ENCODE assay signal across 11 cellular contexts in the genomic region with DNA sequence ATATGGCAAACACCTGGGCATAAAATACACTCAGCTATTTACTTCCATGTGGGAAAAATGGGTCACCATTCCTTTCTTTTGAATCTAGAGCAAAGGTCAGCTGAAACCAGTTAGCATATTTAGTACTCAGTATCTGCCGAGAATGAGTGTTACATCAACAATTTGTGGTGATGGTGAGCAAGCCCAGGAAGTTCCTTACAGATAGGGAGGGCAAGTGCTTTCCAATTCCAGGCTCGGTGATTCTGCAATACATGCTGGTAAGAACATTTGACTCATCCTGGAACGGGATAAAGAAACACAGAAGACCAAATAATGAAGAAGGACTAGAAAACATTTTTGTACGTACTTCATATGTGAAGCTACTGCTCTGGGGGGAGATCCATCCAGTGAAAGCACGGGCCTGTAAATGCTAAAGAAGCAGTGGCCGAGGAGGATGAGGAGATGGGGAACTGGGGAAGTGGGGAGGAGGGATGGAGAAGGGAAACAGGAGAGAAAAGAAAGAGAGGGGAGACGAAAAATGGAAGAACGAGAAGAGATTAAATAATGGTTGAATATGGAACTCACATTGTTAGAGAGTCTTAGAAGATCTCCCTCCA.
DNase-seq lines count a peak whose midpoint lies in the region; ATAC-seq, FAIRE-seq and TF ChIP-seq lines count a peak whose summit lies in the region.
"Had no signal": no experiment of that assay in that cellular context is flagged by ENCODE, and none has a peak within 500 bp of the region (broad histone marks: within the 10 kb centered on the region; RNA-seq: fewer than 3 reads in every experiment).

No MANE protein-coding gene starts in this region.

- no peak overlapping the region for H3K4ac ChIP-seq in H9 (ENCODE audit: low read depth, low read length)

- TF ChIP-seq CTCF in HFF-Myc (IDR thresholded peaks at IDR 0.05; ENCODE audit: low read depth, low read length, missing control alignments) (no peak), astrocyte (IDR thresholded peaks at IDR 0.05; ENCODE audit: insufficient read depth, low read depth, low read length) (no peak), H9 (conservative IDR thresholded peaks at IDR 0.05) (no peak), A673 (conservative IDR thresholded peaks at IDR 0.05; ENCODE audit: low read depth, low read length) (no peak)

- no peaks in the 10 kb centered on the region for H3K23me2 ChIP-seq in H9 (ENCODE audit: insufficient read length, low read depth, low read length, poor library complexity, severe bottlenecking)

- H3K4me3 ChIP-seq in HFF-Myc (replicated peaks; ENCODE audit: low read depth, low read length): no peak overlapping the region
- no peak overlapping the region for H3K4me3 ChIP-seq in astrocyte (ENCODE audit: insufficient read depth, low read depth, low read length)
- peak overlapping the region; percentile 12 for H3K4me3 ChIP-seq in skeletal muscle satellite cell (ENCODE audit: low read length)
- H3K4me3 ChIP-seq in A673 (ENCODE audit: low read depth, low read length, poor library complexity, severe bottlenecking): no peak overlapping the region

- H3K9me3 ChIP-seq in astrocyte (ENCODE audit: insufficient read depth, low read depth, low read length) (no peaks in the 10 kb centered on the region), skeletal muscle satellite cell (replicated peaks; ENCODE audit: low read length) (no peaks in the 10 kb centered on the region), H9 (ENCODE audit: control insufficient read depth, low read depth, low read length) (no peaks in the 10 kb centered on the region), A673 (ENCODE audit: low read depth, low read length, poor library complexity, severe bottlenecking) (no peaks in the 10 kb centered on the region)

- WGBS in H9 (ENCODE audit: extremely low coverage, insufficient read length, low lambda C conversion rate): 100% methylated on average over 2 of the region's 8 CpGs

- POLR2A ChIA-PET in A673 (lab: Charles Lee; ENCODE audit: low non-redundant PET): no interaction called here

- H3K4me1 ChIP-seq in astrocyte (ENCODE audit: insufficient read depth, low read length) (peaks cover 19% of the 10 kb centered on the region), skeletal muscle satellite cell (ENCODE audit: control insufficient read depth, insufficient read depth, low read length) (peaks cover 39% of the 10 kb centered on the region), H9 (ENCODE audit: insufficient read depth, low read length) (peaks cover 2% of the 10 kb centered on the region; the same call in 1 of the 2 replicates), A673 (ENCODE audit: insufficient read depth, low read length, poor library complexity, severe bottlenecking) (no peaks in the 10 kb centered on the region)

- H2BK20ac ChIP-seq in H9 (ENCODE audit: low read depth, low read length, poor library complexity, severe bottlenecking): no peak overlapping the region

- H3K36me3 ChIP-seq in astrocyte (ENCODE audit: insufficient read depth, low read length) (no peaks in the 10 kb centered on the region), skeletal muscle satellite cell (ENCODE audit: insufficient read depth, low read length) (no peaks in the 10 kb centered on the region), A673 (ENCODE audit: insufficient read depth, low read length, poor library complexity, severe bottlenecking) (no peaks in the 10 kb centered on the region)

- H3K9ac ChIP-seq in astrocyte (ENCODE audit: low read length) (peak overlapping the region; percentile 45), skeletal muscle satellite cell (ENCODE audit: low read depth, low read length) (peak overlapping the region; percentile 48), H9 (ENCODE audit: extremely low read depth, insufficient read length, low read length) (no peak overlapping the region)

- FAIRE-seq in astrocyte (lab: Jason Lieb, UNC): peak; percentile 97
- FAIRE-seq: HepG2 had no signal

- BruUV-seq in A673 (replicated peaks; lab: Mats Ljungman, UMichigan): no TSS peak

- no peak overlapping the region for H2BK12ac ChIP-seq in H9 (ENCODE audit: insufficient read length, low read depth, low read length)

- H3K27ac Mint-ChIP-seq in astrocyte (ENCODE audit: unreplicated experiment): peak overlapping the region; percentile 94
- 0 out of 7 replicates have a peak overlapping the region, but pooled peaks of 1 of the 3 experiments have one; percentile 11 for H3K27ac Mint-ChIP-seq in H9

- peak overlapping the region; percentile 68 for H3K27ac ChIP-seq in astrocyte (ENCODE audit: low read depth, low read length)
- no peak overlapping the region for H3K27ac ChIP-seq in H9 (ENCODE audit: insufficient read length, low read depth, low read length)
- H3K27ac ChIP-seq in A673 (ENCODE audit: low read depth, low read length, poor library complexity, severe bottlenecking): no peak overlapping the region

- H3K4me1 Mint-ChIP-seq in astrocyte (ENCODE audit: low read depth, unreplicated experiment): peaks cover 29% of the 10 kb centered on the region
- peaks cover 6 to 13% of the 10 kb centered on the region in 2 experiments; a peak in 2 of 4 replicates for H3K4me1 Mint-ChIP-seq in H9
- H3K4me1 Mint-ChIP-seq: central memory CD8-positive, alpha-beta T cell had no signal

- H3K4me2 ChIP-seq in astrocyte (ENCODE audit: low read length) (peak overlapping the region; percentile 70), skeletal muscle satellite cell (ENCODE audit: low read length) (peak overlapping the region; percentile 60), H9 (ENCODE audit: insufficient read depth, insufficient read length, low read length) (no peak overlapping the region)

- DNase-seq in HFF-Myc (ENCODE audit: extremely low read depth, low read depth): peak; percentile 87
- DNase-seq in astrocyte (ENCODE audit: low read depth): peak; percentile 100
- no peak for DNase-seq in Right ventricle myocardium superior
- no peak for DNase-seq in H9
- no peak for DNase-seq in A673 (ENCODE audit: low spot score)
- DNase-seq in 8988T: no peak
- DNase-seq: NCI-H446 had no signal

- H4K20me1 ChIP-seq in astrocyte (ENCODE audit: insufficient read depth, low read length): no peaks in the 10 kb centered on the region
- H4K20me1 ChIP-seq in H9 (ENCODE audit: control insufficient read depth, insufficient read depth, insufficient read length): no peaks in the 10 kb centered on the region

- H4K8ac ChIP-seq in H9 (replicated peaks; ENCODE audit: insufficient read length, low read depth, low read length): no peak overlapping the region

- no peak overlapping the region for H2AK5ac ChIP-seq in H9 (ENCODE audit: insufficient read length, low read length)

- no peak overlapping the region for H3T11ph ChIP-seq in H9 (ENCODE audit: low read length)

- no peak overlapping the region for H3K4me3 Mint-ChIP-seq in astrocyte (ENCODE audit: unreplicated experiment)
- H3K4me3 Mint-ChIP-seq in H9: no peak overlapping the region
- H3K4me3 Mint-ChIP-seq: central memory CD8-positive, alpha-beta T cell had no signal

- H2BK15ac ChIP-seq in H9 (ENCODE audit: low read depth, low read length): no peak overlapping the region

- H3K56ac ChIP-seq in H9 (ENCODE audit: insufficient read length, low read depth, low read length): no peak overlapping the region

- H3K27me3 ChIP-seq in astrocyte (ENCODE audit: insufficient read depth, low read length) (no peaks in the 10 kb centered on the region), skeletal muscle satellite cell (ENCODE audit: control insufficient read depth, insufficient read depth, low read length) (no peaks in the 10 kb centered on the region), H9 (ENCODE audit: insufficient read depth, low read length) (0 out of 2 replicates have a peak, but pooled peaks cover 2% of the 10 kb centered on the region), A673 (replicated peaks; ENCODE audit: insufficient read depth, low read depth, low read length, poor library complexity) (peaks cover 19% of the 10 kb centered on the region)

- H4K91ac ChIP-seq in H9 (ENCODE audit: insufficient read length, low read depth, low read length): no peak overlapping the region

- H2BK120ac ChIP-seq in H9 (ENCODE audit: low read depth, low read length, poor library complexity, severe bottlenecking): no peak overlapping the region

- CTCF ChIA-PET in A673 (lab: Charles Lee): no interaction called here

- H3K18ac ChIP-seq in H9 (ENCODE audit: insufficient read length, low read depth, low read length): no peak overlapping the region

- intact Hi-C loops in Right ventricle myocardium superior (cut with DNase I) (no loop called here), A673 (cut with micrococcal nuclease; ENCODE audit: unreplicated experiment) (no loop called here)

- H2BK5ac ChIP-seq in H9 (ENCODE audit: insufficient read length, low read length): no peak overlapping the region

- peak; percentile 95 for ATAC-seq in Right ventricle myocardium superior (ENCODE audit: poor library complexity)
- ATAC-seq in HG02798 (IDR thresholded peaks at IDR 0.05; ENCODE audit: poor library complexity, unreplicated experiment): no peak
- ATAC-seq: HepG2 had no signal

- no peak overlapping the region for H4K5ac ChIP-seq in H9 (ENCODE audit: insufficient read length, low read depth, low read length)

- no peaks in the 10 kb centered on the region for H3K36me3 Mint-ChIP-seq in astrocyte (ENCODE audit: low read depth, unreplicated experiment)
- no peaks in the 10 kb centered on the region for H3K36me3 Mint-ChIP-seq in H9 (ENCODE audit: insufficient read depth in 1 of 3, low read depth in 3 of 3)

- no peak overlapping the region for H3K23ac ChIP-seq in H9 (ENCODE audit: insufficient read length, low read depth, low read length)

- no peak overlapping the region for H3K14ac ChIP-seq in H9 (ENCODE audit: insufficient read depth, low read length)

- H3K79me1 ChIP-seq in H9 (ENCODE audit: insufficient read depth, low read depth, low read length, poor library complexity, severe bottlenecking): no peaks in the 10 kb centered on the region

- H3K9me3 Mint-ChIP-seq in astrocyte (ENCODE audit: unreplicated experiment) (peaks cover 2% of the 10 kb centered on the region), H9 (no peaks in the 10 kb centered on the region)
- H3K9me3 Mint-ChIP-seq: central memory CD8-positive, alpha-beta T cell had no signal

- no peaks in the 10 kb centered on the region for H3K79me2 ChIP-seq in astrocyte (ENCODE audit: insufficient read depth, low read length)
- H3K79me2 ChIP-seq in H9 (ENCODE audit: insufficient read depth, low read length): no peaks in the 10 kb centered on the region

- H2AFZ ChIP-seq in astrocyte (ENCODE audit: low read depth, low read length): peak overlapping the region; percentile 22
- H2AFZ ChIP-seq in H9 (ENCODE audit: low read length): no peak overlapping the region

- H3K27me3 Mint-ChIP-seq in astrocyte (ENCODE audit: low read depth, unreplicated experiment) (peaks cover 1% of the 10 kb centered on the region), H9 (ENCODE audit: low read depth) (no peaks in the 10 kb centered on the region)

Comparison
In these comparisons a context has a peak if more than half of its experiments do, and no peak if none do; other contexts are left out.
1. DNase-seq: peak in HFF-Myc (single experiment) and astrocyte (single experiment); none in Right ventricle myocardium superior (single experiment), H9 (single experiment), A673 (single experiment) and 8988T (single experiment).